Comparison of ENCODE assay signal across 25 cellular contexts in genomic region chr4:164596927-164597326, GRCh38.
"Had no signal": no experiment of that assay in that cellular context is flagged by ENCODE, and none has a peak within 500 bp of the region (broad histone marks: within the 10 kb centered on the region; RNA-seq: fewer than 3 reads in every experiment).

No MANE protein-coding gene starts in this region.

- H3K9me3 Mint-ChIP-seq: activated CD4-positive, alpha-beta memory T cell treated with anti-CD3 and anti-CD28 coated beads, Interleukin-2, amount 10 ng/mL, durations not matched to agents 7 days and 5 days; activated CD4-positive, alpha-beta T cell treated with anti-CD3 and anti-CD28 coated beads, Interleukin-2, amount 10 ng/mL, durations not matched to agents 24 days and 14 days had no signal

- DNase-seq: activated CD4-positive, alpha-beta memory T cell treated with anti-CD3 and anti-CD28 coated beads, Interleukin-2, amount 10 ng/mL, durations not matched to agents 7 days and 5 days; activated CD4-positive, alpha-beta T cell treated with anti-CD3 and anti-CD28 coated beads, Interleukin-2, amount 10 ng/mL, durations not matched to agents 24 days and 14 days; activated effector memory CD4-positive, alpha-beta T cell treated with Interleukin-2 at 50 U/mL for 16 hours; activated T-cell treated with anti-CD3 and anti-CD28 coated beads, Interleukin-2, amount 50 U/mL, for 72 hours; anterior cingulate cortex; body of pancreas; caudate nucleus; dermis blood vessel endothelial cell; effector CD8-positive, alpha-beta T cell; gastrocnemius medialis; hippocampal formation; kidney glomerular epithelial cell; naive thymus-derived CD8-positive, alpha-beta T cell; small intestine; stimulated activated CD4-positive, alpha-beta T cell treated with anti-CD3 and anti-CD28 coated beads, Interleukin-2, amount 100 ng/mL, for 24 hours; stimulated activated naive CD8-positive, alpha-beta T cell treated with anti-CD3 and anti-CD28 coated beads, Interleukin-15, amount 100 ng/mL, for 72 hours had no signal

- H3K36me3 ChIP-seq: esophagus muscularis mucosa, gastrocnemius medialis, left lung, neural progenitor cell, suprapubic skin, tibial nerve had no signal

- H3K27me3 ChIP-seq: body of pancreas, esophagus muscularis mucosa, gastrocnemius medialis, left lung, neural progenitor cell, suprapubic skin, tibial nerve had no signal

- H3K36me3 Mint-ChIP-seq: activated naive CD4-positive, alpha-beta T cell treated with anti-CD3 and anti-CD28 coated beads, Interleukin-2, amount 50 U/mL, for 24 hours; naive thymus-derived CD8-positive, alpha-beta T cell; neural progenitor cell; stimulated activated effector memory CD8-positive, alpha-beta T cell treated with anti-CD3 and anti-CD28 coated beads, Interleukin-12 subunit alpha, Interleukin-12 subunit beta, amount 100 ng/mL, for 72 hours had no signal

- H3K4me1 Mint-ChIP-seq: activated CD4-positive, alpha-beta memory T cell treated with anti-CD3 and anti-CD28 coated beads, Interleukin-2, amount 10 ng/mL, durations not matched to agents 7 days and 5 days; activated CD4-positive, alpha-beta T cell treated with anti-CD3 and anti-CD28 coated beads, Interleukin-2, amount 10 ng/mL, durations not matched to agents 24 days and 14 days; activated naive CD4-positive, alpha-beta T cell treated with anti-CD3 and anti-CD28 coated beads, Interleukin-2, amount 50 U/mL, for 24 hours; naive thymus-derived CD8-positive, alpha-beta T cell; neural progenitor cell; stimulated activated effector memory CD8-positive, alpha-beta T cell treated with anti-CD3 and anti-CD28 coated beads, Interleukin-12 subunit alpha, Interleukin-12 subunit beta, amount 100 ng/mL, for 72 hours; stimulated activated naive CD8-positive, alpha-beta T cell treated with anti-CD3 and anti-CD28 coated beads, Interleukin-15, amount 100 ng/mL, for 72 hours had no signal

- H3K4me3 ChIP-seq: body of pancreas, esophagus muscularis mucosa, gastrocnemius medialis, left lung, neural progenitor cell, suprapubic skin, tibial nerve had no signal

- H3K9me3 ChIP-seq: gastrocnemius medialis, suprapubic skin had no signal

- H3K4me3 Mint-ChIP-seq: activated CD4-positive, alpha-beta memory T cell treated with anti-CD3 and anti-CD28 coated beads, Interleukin-2, amount 10 ng/mL, durations not matched to agents 7 days and 5 days; activated CD4-positive, alpha-beta T cell treated with anti-CD3 and anti-CD28 coated beads, Interleukin-2, amount 10 ng/mL, durations not matched to agents 24 days and 14 days; activated naive CD4-positive, alpha-beta T cell treated with anti-CD3 and anti-CD28 coated beads, Interleukin-2, amount 50 U/mL, for 24 hours; activated T-cell treated with anti-CD3 and anti-CD28 coated beads, Interleukin-2, amount 50 U/mL, for 72 hours; mesothelial cell of epicardium; naive thymus-derived CD8-positive, alpha-beta T cell; neural progenitor cell; stimulated activated effector memory CD8-positive, alpha-beta T cell treated with anti-CD3 and anti-CD28 coated beads, Interleukin-12 subunit alpha, Interleukin-12 subunit beta, amount 100 ng/mL, for 72 hours; stimulated activated naive CD8-positive, alpha-beta T cell treated with anti-CD3 and anti-CD28 coated beads, Interleukin-15, amount 100 ng/mL, for 72 hours had no signal

- FAIRE-seq: endothelial cell of umbilical vein, small intestine had no signal

- H3K27ac Mint-ChIP-seq: activated CD4-positive, alpha-beta memory T cell treated with anti-CD3 and anti-CD28 coated beads, Interleukin-2, amount 10 ng/mL, durations not matched to agents 7 days and 5 days; activated CD4-positive, alpha-beta T cell treated with anti-CD3 and anti-CD28 coated beads, Interleukin-2, amount 10 ng/mL, durations not matched to agents 24 days and 14 days; activated naive CD4-positive, alpha-beta T cell treated with anti-CD3 and anti-CD28 coated beads, Interleukin-2, amount 50 U/mL, for 24 hours; activated T-cell treated with anti-CD3 and anti-CD28 coated beads, Interleukin-2, amount 50 U/mL, for 72 hours; mesothelial cell of epicardium; neural progenitor cell; stimulated activated effector memory CD8-positive, alpha-beta T cell treated with anti-CD3 and anti-CD28 coated beads, Interleukin-12 subunit alpha, Interleukin-12 subunit beta, amount 100 ng/mL, for 72 hours had no signal

- H3K27me3 Mint-ChIP-seq: activated CD4-positive, alpha-beta memory T cell treated with anti-CD3 and anti-CD28 coated beads, Interleukin-2, amount 10 ng/mL, durations not matched to agents 7 days and 5 days; activated CD4-positive, alpha-beta T cell treated with anti-CD3 and anti-CD28 coated beads, Interleukin-2, amount 10 ng/mL, durations not matched to agents 24 days and 14 days; stimulated activated naive CD8-positive, alpha-beta T cell treated with anti-CD3 and anti-CD28 coated beads, Interleukin-15, amount 100 ng/mL, for 72 hours had no signal
